8 cellular contexts compared by ENCODE assay signal in genomic region chr1:166838766-166839599, GRCh38. TPM values are rescaled to one million over a fixed set of nuclear protein-coding genes. Genes with fewer than 3 reads are reported as not detected.
DNase-seq lines count a peak whose midpoint lies in the region; ATAC-seq and TF ChIP-seq lines count a peak whose summit lies in the region.

Gene POGK (plus strand): TSS chr1:166839475. CDS start chr1:166840957, 1,482 bp downstream.

- H3K9me3 Mint-ChIP-seq in activated naive CD8-positive, alpha-beta T cell treated with anti-CD3 and anti-CD28 coated beads, Interleukin-2, amount 50 U/mL, for 24 hours: peaks cover 4% of the 10 kb centered on the region

- H3K27ac ChIP-seq in parathyroid adenoma: peak within 1 kb of the TSS; percentile 85
- H3K27ac ChIP-seq in tibial artery: peak within 1 kb of the TSS; percentile 87

- H3K4me1 Mint-ChIP-seq in activated naive CD8-positive, alpha-beta T cell treated with anti-CD3 and anti-CD28 coated beads, Interleukin-2, amount 50 U/mL, for 24 hours: peaks cover 30% of the 10 kb centered on the region

- H2AFZ ChIP-seq in parathyroid adenoma: peak within 1 kb of the TSS; percentile 81

- H3K4me3 ChIP-seq in GM12875 (ENCODE audit: low read depth, low read length): peak within 1 kb of the TSS; percentile 59
- H3K4me3 ChIP-seq in parathyroid adenoma (ENCODE audit: low read depth, low read length): peak within 1 kb of the TSS; percentile 73
- peak within 1 kb of the TSS; percentile 63 to 84 for H3K4me3 ChIP-seq in tibial artery

- ATAC-seq in HG02759 (IDR thresholded peaks at IDR 0.05; ENCODE audit: unreplicated experiment): peak; percentile 96
- peak; percentile 99 for ATAC-seq in activated naive CD8-positive, alpha-beta T cell treated with anti-CD3 and anti-CD28 coated beads, Interleukin-2, amount 50 U/mL, for 24 hours
- peak; percentile 96 for ATAC-seq in Right ventricle myocardium superior (ENCODE audit: poor library complexity)

- no peak for TF ChIP-seq CTCF in GM12875 (IDR thresholded peaks at IDR 0.05; ENCODE audit: borderline replicate concordance, insufficient read depth, low read depth, low read length)
- TF ChIP-seq CTCF in parathyroid adenoma (IDR thresholded peaks at IDR 0.05): no peak
- no peak for TF ChIP-seq CTCF in tibial artery (IDR thresholded peaks at IDR 0.05)

- H3K4me1 ChIP-seq in parathyroid adenoma (peaks cover 14% of the 10 kb centered on the region), tibial artery (peaks cover 0 to 48% (median 44%) of the 10 kb centered on the region in 4 donors)

- intact Hi-C loops in Right ventricle myocardium superior (cut with DNase I) (no loop called here), tibial artery (cut with DNase I; ENCODE audit: low total_unique reads) (no loop called here)

- peaks cover 31% of the 10 kb centered on the region for H3K36me3 Mint-ChIP-seq in activated naive CD8-positive, alpha-beta T cell treated with anti-CD3 and anti-CD28 coated beads, Interleukin-2, amount 50 U/mL, for 24 hours (ENCODE audit: low read depth)

- H3K4me2 ChIP-seq in parathyroid adenoma (ENCODE audit: low read length): peak within 1 kb of the TSS; percentile 86

- DNase-seq in NCI-H128 (lab: John Stamatoyannopoulos, UW; ENCODE audit: unreplicated experiment): peak; percentile 77
- peak; percentile 92 for DNase-seq in SW480 (ENCODE audit: low spot score)
- DNase-seq in activated naive CD8-positive, alpha-beta T cell treated with anti-CD3 and anti-CD28 coated beads, Interleukin-2, amount 50 U/mL, for 24 hours: peak; percentile 85
- DNase-seq in Right ventricle myocardium superior: peak; percentile 95
- peak; percentile 93 to 96 for DNase-seq in tibial artery

- H3K9me3 ChIP-seq in parathyroid adenoma (ENCODE audit: control insufficient read depth, low read length) (no peaks in the 10 kb centered on the region), tibial artery (no peaks in the 10 kb centered on the region)

- no peaks in the 10 kb centered on the region for H3K27me3 Mint-ChIP-seq in activated naive CD8-positive, alpha-beta T cell treated with anti-CD3 and anti-CD28 coated beads, Interleukin-2, amount 50 U/mL, for 24 hours

- peaks cover 7% of the 10 kb centered on the region for H3K79me2 ChIP-seq in parathyroid adenoma

- H3K36me3 ChIP-seq in parathyroid adenoma (ENCODE audit: control insufficient read depth, insufficient read depth, low read length) (no peaks in the 10 kb centered on the region), tibial artery (peaks cover 23 to 32% (median 29%) of the 10 kb centered on the region in 3 donors)

- peak within 1 kb of the TSS; percentile 93 for H3K4me3 Mint-ChIP-seq in activated naive CD8-positive, alpha-beta T cell treated with anti-CD3 and anti-CD28 coated beads, Interleukin-2, amount 50 U/mL, for 24 hours

- H3K27ac Mint-ChIP-seq in activated naive CD8-positive, alpha-beta T cell treated with anti-CD3 and anti-CD28 coated beads, Interleukin-2, amount 50 U/mL, for 24 hours: peak within 1 kb of the TSS; percentile 98

- peak within 1 kb of the TSS; percentile 35 for H3K9ac ChIP-seq in parathyroid adenoma

- H3K27me3 ChIP-seq in parathyroid adenoma (ENCODE audit: control insufficient read depth, insufficient read depth, low read length): no peaks in the 10 kb centered on the region
- H3K27me3 ChIP-seq in tibial artery: no peaks in the 10 kb centered on the region

RNA-seq across cellular contexts. Expression of gene POGK, which starts in this region (rescaled TPM):
- 16.9 TPM for total RNA-seq in Right ventricle myocardium superior

Comparison
In these comparisons a context has a peak if more than half of its experiments do, and no peak if none do; other contexts are left out.
1. Peak in every context shown above with its lines: DNase-seq, ATAC-seq, H3K4me3 ChIP-seq and H3K27ac ChIP-seq.